In genomic region chr20:48924711-48925109, GRCh38 we compare ENCODE assay signal across 14 cellular contexts. TPM values are rescaled to one million over a fixed set of nuclear protein-coding genes. Genes with fewer than 3 reads are reported as not detected.
A peak's percentile ranks its signal among the peaks of the same experiment; 100 is the strongest.
DNase-seq lines count a peak whose midpoint lies in the region; TF ChIP-seq lines count a peak whose summit lies in the region.
"Had no signal": no experiment of that assay in that cellular context is flagged by ENCODE, and none has a peak within 500 bp of the region (broad histone marks: within the 10 kb centered on the region; RNA-seq: fewer than 3 reads in every experiment).

No MANE protein-coding gene starts in this region.

- H3K23ac ChIP-seq in mesenchymal stem cell (ENCODE audit: low read length in 2 of 2): no peak overlapping the region

- H4K91ac ChIP-seq in mesenchymal stem cell (ENCODE audit: low read length): no peak overlapping the region

- no peak overlapping the region for H2BK15ac ChIP-seq in mesenchymal stem cell (ENCODE audit: low read depth, poor library complexity, severe bottlenecking)

- H3K36me3 ChIP-seq in BLaER1 (no peaks in the 10 kb centered on the region; the same call in 1 of the 2 replicates), SU-DHL-6 (ENCODE audit: low read length) (no peaks in the 10 kb centered on the region), mesenchymal stem cell (ENCODE audit: control insufficient read depth in 1 of 2, insufficient read depth in 2 of 2, low read depth in 1 of 2, low read length in 2 of 2) (no peaks in the 10 kb centered on the region)
- no peaks in the 10 kb centered on the region for H3K36me3 ChIP-seq in effector memory CD4-positive, alpha-beta T cell (ENCODE audit: control insufficient read depth, insufficient read depth, low read length)
- H3K36me3 ChIP-seq: ascending aorta had no signal

- H3K4me2 ChIP-seq in BLaER1 (0 out of 2 replicates have a peak overlapping the region, but pooled peaks have one; percentile 96), SU-DHL-6 (ENCODE audit: low read depth, low read length, poor library complexity, severe bottlenecking) (peak overlapping the region; percentile 72), mesenchymal stem cell (ENCODE audit: low read length, poor library complexity, severe bottlenecking) (no peak overlapping the region)

- H2BK5ac ChIP-seq in mesenchymal stem cell (ENCODE audit: low read depth, low read length, poor library complexity, severe bottlenecking): no peak overlapping the region

- H3K9ac ChIP-seq in BLaER1: no peak overlapping the region
- peak overlapping the region; percentile 95 for H3K9ac ChIP-seq in SU-DHL-6 (ENCODE audit: low read length)
- peak overlapping the region; percentile 27 for H3K9ac ChIP-seq in mesenchymal stem cell (ENCODE audit: low read length)

- H2AFZ ChIP-seq in SU-DHL-6 (ENCODE audit: low read depth, low read length, severe bottlenecking) (no peak overlapping the region), mesenchymal stem cell (ENCODE audit: low read depth, low read length) (no peak overlapping the region)

- no peak overlapping the region for H2BK120ac ChIP-seq in mesenchymal stem cell (ENCODE audit: low read depth, low read length)

- no peak overlapping the region for H3K14ac ChIP-seq in mesenchymal stem cell (ENCODE audit: low read length in 2 of 2)

- no peak for DNase-seq in mesenchymal stem cell
- no peak for DNase-seq in NCI-H1105 (lab: John Stamatoyannopoulos, UW)
- DNase-seq in iPS-NIHi11 (ENCODE audit: low spot score): no peak
- no peak for DNase-seq in effector memory CD4-positive, alpha-beta T cell
- DNase-seq in OCI-M1 (lab: John Stamatoyannopoulos, UW): no peak
- DNase-seq: activated effector memory CD4-positive, alpha-beta T cell treated with anti-CD3 and anti-CD28 coated beads, Interleukin-2, amount 50 U/mL, for 16 hours; GDM1; SHP77 treated with DMSO at 0.1 percent for 48 hours; stimulated activated CD4-positive, alpha-beta T cell treated with anti-CD3 and anti-CD28 coated beads, Interleukin-2, amount 100 ng/mL, for 24 hours had no signal

- H2BK12ac ChIP-seq in mesenchymal stem cell (ENCODE audit: low read length in 2 of 2): no peak overlapping the region

- H3K27ac ChIP-seq in BLaER1: no peak overlapping the region
- H3K27ac ChIP-seq in SU-DHL-6 (ENCODE audit: low read depth, low read length): peak overlapping the region; percentile 69
- no peak overlapping the region for H3K27ac ChIP-seq in mesenchymal stem cell (ENCODE audit: low read length, poor library complexity, severe bottlenecking)
- H3K27ac ChIP-seq in effector memory CD4-positive, alpha-beta T cell (ENCODE audit: insufficient read depth, low read length, poor library complexity, severe bottlenecking): no peak overlapping the region

- no peaks in the 10 kb centered on the region for H3K27me3 ChIP-seq in BLaER1
- H3K27me3 ChIP-seq in SU-DHL-6 (ENCODE audit: low read length): no peaks in the 10 kb centered on the region
- no peaks in the 10 kb centered on the region for H3K27me3 ChIP-seq in mesenchymal stem cell (ENCODE audit: control insufficient read depth in 1 of 2, insufficient read depth in 1 of 2, low read length in 2 of 2)
- H3K27me3 ChIP-seq in effector memory CD4-positive, alpha-beta T cell (replicated peaks; ENCODE audit: control insufficient read depth, insufficient read depth, low read length, poor library complexity, severe bottlenecking): no peaks in the 10 kb centered on the region
- H3K27me3 ChIP-seq: ascending aorta had no signal

- no peak overlapping the region for H3K4me3 ChIP-seq in BLaER1
- peak overlapping the region; percentile 34; the same call in 1 of the 2 replicates for H3K4me3 ChIP-seq in GM08714 (ENCODE audit: low read length)
- H3K4me3 ChIP-seq in SU-DHL-6 (ENCODE audit: insufficient read depth, low read length, poor library complexity, severe bottlenecking): no peak overlapping the region
- H3K4me3 ChIP-seq in mesenchymal stem cell (ENCODE audit: insufficient read depth in 1 of 2, low read depth in 1 of 2, low read length in 2 of 2): no peak overlapping the region
- H3K4me3 ChIP-seq in effector memory CD4-positive, alpha-beta T cell (ENCODE audit: insufficient read depth, low read depth, low read length, poor library complexity, severe bottlenecking): no peak overlapping the region
- H3K4me3 ChIP-seq: coronary artery had no signal

- H2AK5ac ChIP-seq in mesenchymal stem cell (ENCODE audit: low read length, severe bottlenecking): no peak overlapping the region

- H3K79me1 ChIP-seq in mesenchymal stem cell (replicated peaks; ENCODE audit: low read length, poor library complexity, severe bottlenecking): peaks cover 6% of the 10 kb centered on the region

- H4K20me1 ChIP-seq in BLaER1: peaks cover 69% of the 10 kb centered on the region
- peaks cover 10% of the 10 kb centered on the region; the same call in 1 of the 2 replicates for H4K20me1 ChIP-seq in SU-DHL-6 (ENCODE audit: low read depth, low read length)

- H4K8ac ChIP-seq in mesenchymal stem cell (ENCODE audit: low read length): no peak overlapping the region

- no peak overlapping the region for H3K18ac ChIP-seq in mesenchymal stem cell (ENCODE audit: low read depth in 1 of 2, low read length in 2 of 2)

- H3F3A ChIP-seq in SU-DHL-6 (ENCODE audit: insufficient read depth): peaks cover 18% of the 10 kb centered on the region

- no peak overlapping the region for H3K4ac ChIP-seq in mesenchymal stem cell (ENCODE audit: low read depth in 1 of 2, low read length in 2 of 2)

- H3K9me3 ChIP-seq in BLaER1: peaks cover 4% of the 10 kb centered on the region; the same call in 1 of the 2 replicates
- H3K9me3 ChIP-seq in SU-DHL-6 (ENCODE audit: insufficient read depth, low read length): no peaks in the 10 kb centered on the region
- H3K9me3 ChIP-seq in mesenchymal stem cell (ENCODE audit: control insufficient read depth, low read length): no peaks in the 10 kb centered on the region
- H3K9me3 ChIP-seq in effector memory CD4-positive, alpha-beta T cell (ENCODE audit: control insufficient read depth, low read length): no peaks in the 10 kb centered on the region
- H3K9me3 ChIP-seq: ascending aorta had no signal

- H3K4me1 ChIP-seq in BLaER1 (peaks cover 42% of the 10 kb centered on the region), mesenchymal stem cell (ENCODE audit: control insufficient read depth, insufficient read depth, low read depth, low read length) (peaks cover 2% of the 10 kb centered on the region)
- H3K4me1 ChIP-seq in effector memory CD4-positive, alpha-beta T cell (ENCODE audit: control insufficient read depth, insufficient read depth, low read length, poor library complexity, severe bottlenecking): peaks cover 17% of the 10 kb centered on the region

- no peak for TF ChIP-seq CTCF in SU-DHL-6 (IDR thresholded peaks at IDR 0.05; ENCODE audit: insufficient read depth, low read length, poor library complexity, severe bottlenecking)

- H3K9me2 ChIP-seq in SU-DHL-6 (replicated peaks; ENCODE audit: insufficient read depth, low read length): no peaks in the 10 kb centered on the region

- 91% methylated on average over 2 of the region's 3 CpGs for WGBS in mesenchymal stem cell

- peaks cover 76% of the 10 kb centered on the region for H3K79me2 ChIP-seq in SU-DHL-6 (ENCODE audit: insufficient read depth, low read length)

RNA-seq across cellular contexts. Expression of gene ARFGEF2, which starts 3.2 kb away (rescaled TPM):
- 13.5 TPM for polyA plus RNA-seq in mesenchymal stem cell (2013, experiment 1 of 2)
- polyA plus RNA-seq in mesenchymal stem cell (2013, experiment 2 of 2): 13.8 TPM
